ENCODE assay signal across 10 cellular contexts in the genomic region with DNA sequence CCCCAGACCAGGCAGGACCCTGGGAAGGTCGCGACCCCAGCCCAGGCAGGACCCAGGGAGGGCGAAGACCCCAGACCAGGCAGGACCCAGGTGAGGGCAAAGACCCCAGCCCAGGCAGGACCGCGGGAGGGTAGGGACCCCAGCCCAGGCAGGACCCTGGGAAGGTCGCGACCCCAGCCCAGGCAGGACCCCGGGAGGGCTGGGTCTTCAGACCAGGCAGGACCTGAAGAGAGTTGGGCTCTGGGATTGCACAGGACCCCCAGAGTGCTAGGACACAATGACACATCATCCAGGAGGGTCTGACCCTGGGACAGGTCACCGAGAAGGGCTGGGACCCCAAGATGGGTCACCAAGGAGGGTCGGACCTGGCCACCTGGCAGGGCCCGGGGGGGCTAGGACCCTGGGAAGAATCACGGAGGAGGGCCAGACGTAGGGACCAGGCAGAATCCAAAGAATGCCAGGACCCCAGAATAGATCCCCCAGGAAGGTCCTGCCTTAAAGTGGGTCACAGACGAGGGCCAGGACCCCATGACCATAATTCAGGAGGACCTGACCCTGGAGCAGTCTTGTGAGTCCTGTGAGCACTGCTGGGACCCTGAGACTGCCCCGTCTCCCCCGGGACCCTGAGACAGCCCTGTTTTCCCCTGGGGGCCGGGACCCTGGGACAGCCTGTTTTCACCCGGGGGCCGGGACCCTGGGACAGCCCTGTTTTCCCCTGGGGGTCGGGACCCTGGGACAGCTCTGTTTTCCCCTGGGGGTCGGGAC. TPM values are rescaled to one million over a fixed set of nuclear protein-coding genes. Genes with fewer than 3 reads are reported as not detected.
A peak's percentile ranks its signal among the peaks of the same experiment; 100 is the strongest.
DNase-seq lines count a peak whose midpoint lies in the region; ATAC-seq and TF ChIP-seq lines count a peak whose summit lies in the region.
"Had no signal": no experiment of that assay in that cellular context is flagged by ENCODE, and none has a peak within 500 bp of the region (broad histone marks: within the 10 kb centered on the region; RNA-seq: fewer than 3 reads in every experiment).

No MANE protein-coding gene starts in this region.

- no peaks in the 10 kb centered on the region for H3F3A ChIP-seq in GM23338 (replicated peaks; ENCODE audit: low read depth)
- no peaks in the 10 kb centered on the region for H3F3A ChIP-seq in smooth muscle cell (ENCODE audit: low read depth)

- TF ChIP-seq CTCF in GM23338 (conservative IDR thresholded peaks at IDR 0.05; ENCODE audit: low read depth in 2 of 2) = no peak
- TF ChIP-seq CTCF in ascending aorta (IDR thresholded peaks at IDR 0.05) = no peak
- no peak for TF ChIP-seq CTCF in smooth muscle cell (IDR thresholded peaks at IDR 0.05; ENCODE audit: borderline replicate concordance, insufficient read depth, poor library complexity, severe bottlenecking)

- H3K27ac ChIP-seq in GM23338 (ENCODE audit: low read depth) = no peak overlapping the region
- peak overlapping the region in 1 of 2 donors; percentile 92 for H3K27ac ChIP-seq in ascending aorta
- no peak overlapping the region for H3K27ac ChIP-seq in smooth muscle cell (ENCODE audit: low read depth)

- H3K9ac ChIP-seq in iPS-15b (ENCODE audit: low read depth, low read length) = no peak overlapping the region
- peak overlapping the region; percentile 100 for H3K9ac ChIP-seq in smooth muscle cell (ENCODE audit: low read depth)

- H3K4me1 ChIP-seq in GM23338 (ENCODE audit: insufficient read depth) (no peaks in the 10 kb centered on the region), ascending aorta (peaks cover 6 to 13% of the 10 kb centered on the region in 2 donors), iPS-15b (ENCODE audit: control insufficient read depth, insufficient read depth, low read length) (no peaks in the 10 kb centered on the region), smooth muscle cell (ENCODE audit: low read depth) (peaks cover 20% of the 10 kb centered on the region)

- peaks cover 8% of the 10 kb centered on the region for H3K27me3 Mint-ChIP-seq in GM23338 (ENCODE audit: insufficient read depth, low read depth, poor library complexity)
- H3K27me3 Mint-ChIP-seq: activated naive CD4-positive, alpha-beta T cell treated with anti-CD3 and anti-CD28 coated beads, Interleukin-2, amount 50 U/mL, for 24 hours had no signal

- no peaks in the 10 kb centered on the region for H3K9me3 Mint-ChIP-seq in GM23338
- H3K9me3 Mint-ChIP-seq: activated naive CD4-positive, alpha-beta T cell treated with anti-CD3 and anti-CD28 coated beads, Interleukin-2, amount 50 U/mL, for 24 hours had no signal

- 81% methylated on average over 20 of the region's 21 CpGs for WGBS in smooth muscle cell (ENCODE audit: low lambda C conversion rate)

- peaks cover 27% of the 10 kb centered on the region for H3K36me3 Mint-ChIP-seq in GM23338 (ENCODE audit: low read depth)
- H3K36me3 Mint-ChIP-seq: activated naive CD4-positive, alpha-beta T cell treated with anti-CD3 and anti-CD28 coated beads, Interleukin-2, amount 50 U/mL, for 24 hours had no signal

- H4K20me1 ChIP-seq in GM23338 (replicated peaks; ENCODE audit: insufficient read depth) (peaks cover 25% of the 10 kb centered on the region), smooth muscle cell (ENCODE audit: low read depth) (peaks cover 50% of the 10 kb centered on the region)

- H3K36me3 ChIP-seq in GM23338 (ENCODE audit: insufficient read depth) (0 out of 2 replicates have a peak, but pooled peaks cover 3% of the 10 kb centered on the region), ascending aorta (no peaks in the 10 kb centered on the region), iPS-15b (ENCODE audit: control insufficient read depth, insufficient read depth, low read length) (no peaks in the 10 kb centered on the region), smooth muscle cell (ENCODE audit: low read depth) (no peaks in the 10 kb centered on the region)

- H3K79me2 ChIP-seq in GM23338 (replicated peaks; ENCODE audit: insufficient read depth) (peaks cover 41% of the 10 kb centered on the region), smooth muscle cell (ENCODE audit: low read depth) (peaks cover 63% of the 10 kb centered on the region)

- DNase-seq in GM23338 (ENCODE audit: low spot score) (no peak), ascending aorta (ENCODE audit: low spot score in 2 of 2) (no peak), smooth muscle cell (lab: John Stamatoyannopoulos, UW; ENCODE audit: unreplicated experiment) (no peak), pons (ENCODE audit: low spot score) (no peak)
- DNase-seq: SW 1271 had no signal

- peak overlapping the region; percentile 26; the same call in 1 of the 3 replicates for H3K4me3 Mint-ChIP-seq in GM23338
- H3K4me3 Mint-ChIP-seq: activated naive CD4-positive, alpha-beta T cell treated with anti-CD3 and anti-CD28 coated beads, Interleukin-2, amount 50 U/mL, for 24 hours had no signal

- H3K4me2 ChIP-seq in GM23338 = peak overlapping the region; percentile 86; the same call in 1 of the 2 replicates
- H3K4me2 ChIP-seq in smooth muscle cell = peak overlapping the region; percentile 99

- peaks cover 6% of the 10 kb centered on the region; the same call in 1 of the 2 replicates for H3K27me3 ChIP-seq in GM23338 (ENCODE audit: insufficient read depth)
- H3K27me3 ChIP-seq in ascending aorta = no peaks in the 10 kb centered on the region
- peaks cover 5% of the 10 kb centered on the region for H3K27me3 ChIP-seq in iPS-15b (ENCODE audit: control insufficient read depth, insufficient read depth, low read length)
- no peaks in the 10 kb centered on the region for H3K27me3 ChIP-seq in smooth muscle cell (ENCODE audit: low read depth)

- peak overlapping the region; percentile 91; the same call in 1 of the 2 replicates for H3K4me3 ChIP-seq in GM23338
- H3K4me3 ChIP-seq in ascending aorta = peak overlapping the region; percentile 75 to 100
- peak overlapping the region; percentile 32 for H3K4me3 ChIP-seq in iPS-15b (ENCODE audit: low read depth, low read length)
- H3K4me3 ChIP-seq in smooth muscle cell = peak overlapping the region; percentile 100

- no peak overlapping the region for H2AFZ ChIP-seq in GM23338
- H2AFZ ChIP-seq in smooth muscle cell (ENCODE audit: low read depth) = no peak overlapping the region

- H3K9me3 ChIP-seq in ascending aorta (no peaks in the 10 kb centered on the region), iPS-15b (ENCODE audit: control insufficient read depth, insufficient read depth, low read length) (no peaks in the 10 kb centered on the region), smooth muscle cell (replicated peaks; ENCODE audit: low read depth) (no peaks in the 10 kb centered on the region)

- H3K9me2 ChIP-seq in GM23338 (ENCODE audit: insufficient read depth) = no peaks in the 10 kb centered on the region

- no peak overlapping the region for H3K27ac Mint-ChIP-seq in GM23338
- H3K27ac Mint-ChIP-seq: activated naive CD4-positive, alpha-beta T cell treated with anti-CD3 and anti-CD28 coated beads, Interleukin-2, amount 50 U/mL, for 24 hours had no signal

- intact Hi-C loops in ascending aorta (cut with DNase I) = loop anchor here (5.0 kb wide), 2 partner anchors 370 to 1300 kb away; a partner anchor contains a TSS

- peaks cover 4% of the 10 kb centered on the region; the same call in 2 of the 3 replicates for H3K4me1 Mint-ChIP-seq in GM23338

- ATAC-seq in GM23338 = no peak
- no peak for ATAC-seq in HG02885 (IDR thresholded peaks at IDR 0.05; ENCODE audit: poor library complexity, unreplicated experiment)
- no peak for ATAC-seq in GM21619 (IDR thresholded peaks at IDR 0.05; ENCODE audit: unreplicated experiment)
- no peak for ATAC-seq in HG02798 (IDR thresholded peaks at IDR 0.05; ENCODE audit: poor library complexity, unreplicated experiment)

TF ChIP-seq in GM23338, 12 proteins besides CTCF, POLR2A, EP300 and RAD21 (continues in another document):
- TF ChIP-seq EZH2phosphoT487 (IDR thresholded peaks at IDR 0.05; ENCODE audit: unreplicated experiment) = no peak

RNA-seq across cellular contexts. Expression of a gene that starts 1.4 kb away (rescaled TPM):
- total RNA-seq in GM23338 (2014; rRNA removed; shearing (Covaris generic)) = 49.0 and 53.8 TPM in 2 replicates
- polyA plus RNA-seq in GM23338 (2016; fragmentation: Nextera tagmentation; extraction: Ambion mirVana) (31.0 and 33.1 TPM in 2 replicates), smooth muscle cell (29.6 and 30.9 TPM in 2 replicates)
- total RNA-seq in ascending aorta (124 TPM), smooth muscle cell (45.4 and 57.5 TPM in 2 replicates)

RNA-seq across cellular contexts. Expression of a gene that starts 18.1 kb away (rescaled TPM):
- 2.6 and 3.7 TPM in 2 replicates for total RNA-seq in GM23338 (2014; rRNA removed; shearing (Covaris generic))
- polyA plus RNA-seq in GM23338 (2016; fragmentation: Nextera tagmentation; extraction: Ambion mirVana) = 1.1 and 1.3 TPM in 2 replicates
- 17.7 TPM for total RNA-seq in ascending aorta
- total RNA-seq in smooth muscle cell = 15.6 and 26.4 TPM in 2 replicates
- 40.2 and 40.3 TPM in 2 replicates for polyA plus RNA-seq in smooth muscle cell

RNA-seq across cellular contexts. Expression of a gene that starts 32.7 kb away (rescaled TPM):
- total RNA-seq in GM23338 (2014; rRNA removed; shearing (Covaris generic)) = 2.2 and 4.4 TPM in 2 replicates
- polyA plus RNA-seq in GM23338 (2016; fragmentation: Nextera tagmentation; extraction: Ambion mirVana) (3.0 and 5.7 TPM in 2 replicates), smooth muscle cell (6.7 and 12.5 TPM in 2 replicates)
- total RNA-seq in ascending aorta (1.1 TPM), smooth muscle cell (6.8 and 22.1 TPM in 2 replicates)

RNA-seq across cellular contexts. Expression of a gene that starts 32.9 kb away (rescaled TPM):
- total RNA-seq in GM23338 (2014; rRNA removed; shearing (Covaris generic)) = 60.5 and 149 TPM in 2 replicates
- polyA plus RNA-seq in GM23338 (2016; fragmentation: Nextera tagmentation; extraction: Ambion mirVana) (2,021 and 2,519 TPM in 2 replicates), smooth muscle cell (699 and 733 TPM in 2 replicates)
- total RNA-seq in ascending aorta (not detected), smooth muscle cell (95.4 and 152 TPM in 2 replicates)

Comparison
In these comparisons a context has a peak if more than half of its experiments do, and no peak if none do; other contexts are left out.
1. H3K4me3 ChIP-seq: peak in every context shown above with its lines; median percentile 100 in smooth muscle cell; 91 in GM23338; 88 in ascending aorta; 32 in iPS-15b.